In the genomic region with DNA sequence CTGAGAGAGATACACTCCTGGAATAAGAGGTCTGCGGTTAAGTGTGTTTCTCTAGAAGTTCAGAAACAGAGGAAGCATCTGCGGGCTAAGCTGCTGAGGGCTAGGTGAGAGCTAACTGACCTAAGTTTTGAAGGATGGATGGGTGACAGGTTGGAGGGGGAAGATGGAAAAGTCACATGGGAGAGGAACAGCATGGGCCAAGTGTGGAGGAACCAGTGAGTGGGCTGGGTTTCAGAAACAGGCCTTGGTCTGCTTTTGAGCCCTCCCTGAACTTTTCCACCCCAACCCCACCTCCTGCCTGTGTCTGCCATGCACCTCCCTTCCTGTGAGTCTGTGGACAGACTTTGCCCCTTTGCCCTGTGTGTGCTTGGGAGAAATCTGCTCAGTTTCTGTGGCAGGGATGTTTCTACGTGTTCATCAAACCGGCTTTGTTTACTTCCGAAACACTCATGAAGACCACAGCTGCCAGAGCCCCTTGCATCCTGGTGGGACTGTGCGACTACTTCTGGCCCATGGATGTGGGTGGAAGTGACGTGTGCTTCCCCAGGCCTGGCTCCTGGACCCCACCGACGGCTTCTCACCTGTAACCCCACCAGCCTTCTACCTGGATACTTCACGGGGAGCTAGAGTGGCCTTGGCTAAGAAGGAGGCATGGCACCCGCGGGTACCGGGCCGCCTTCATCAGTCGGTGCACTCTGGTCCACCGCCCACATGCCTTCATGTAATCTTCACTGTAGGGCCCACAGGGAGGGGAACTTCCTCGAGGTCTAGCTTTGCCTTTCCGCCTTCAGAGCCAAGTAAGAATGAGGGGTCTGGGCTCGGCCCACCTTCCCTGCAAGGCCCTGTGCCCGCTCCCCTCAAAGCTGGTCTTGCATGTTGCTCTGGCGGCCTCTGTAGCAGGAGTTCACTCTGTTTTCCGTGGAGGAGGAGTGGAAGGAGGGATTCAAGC, we compare ENCODE assay signal across 10 cellular contexts. TPM values are rescaled to one million over a fixed set of nuclear protein-coding genes. Genes with fewer than 3 reads are reported as not detected.
DNase-seq lines count a peak whose midpoint lies in the region; ATAC-seq and TF ChIP-seq lines count a peak whose summit lies in the region.
"Had no signal": no experiment of that assay in that cellular context is flagged by ENCODE, and none has a peak within 500 bp of the region (broad histone marks: within the 10 kb centered on the region; RNA-seq: fewer than 3 reads in every experiment).

No MANE protein-coding gene starts in this region.

- no peaks in the 10 kb centered on the region for H3K36me3 ChIP-seq in KOPT-K1 (ENCODE audit: insufficient read depth, low read length)
- no peaks in the 10 kb centered on the region for H3K36me3 ChIP-seq in mucosa of stomach (ENCODE audit: control insufficient read depth, insufficient read depth, low read length)

- no peaks in the 10 kb centered on the region for H3K27me3 ChIP-seq in mucosa of stomach (ENCODE audit: control insufficient read depth, insufficient read depth, low read length)

- peak overlapping the region; percentile 78 for H3K4me3 Mint-ChIP-seq in activated naive CD8-positive, alpha-beta T cell treated with anti-CD3 and anti-CD28 coated beads, Interleukin-2, amount 10 ng/mL, durations not matched to agents 7 days and 5 days
- H3K4me3 Mint-ChIP-seq in glutamatergic neuron (ENCODE audit: unreplicated experiment) = no peak overlapping the region

- peak overlapping the region; percentile 61 for H3K9ac ChIP-seq in mucosa of stomach (ENCODE audit: low read length)

- H3K9me3 ChIP-seq in KOPT-K1 (ENCODE audit: insufficient read depth, low read length, poor library complexity, severe bottlenecking) (no peaks in the 10 kb centered on the region), mucosa of stomach (ENCODE audit: control insufficient read depth, low read length) (no peaks in the 10 kb centered on the region)

- H3K9me3 Mint-ChIP-seq in activated naive CD8-positive, alpha-beta T cell treated with anti-CD3 and anti-CD28 coated beads, Interleukin-2, amount 10 ng/mL, durations not matched to agents 7 days and 5 days = no peaks in the 10 kb centered on the region
- peaks cover 6% of the 10 kb centered on the region for H3K9me3 Mint-ChIP-seq in glutamatergic neuron (ENCODE audit: unreplicated experiment)

- peaks cover 57% of the 10 kb centered on the region for H3K4me1 Mint-ChIP-seq in activated naive CD8-positive, alpha-beta T cell treated with anti-CD3 and anti-CD28 coated beads, Interleukin-2, amount 10 ng/mL, durations not matched to agents 7 days and 5 days
- H3K4me1 Mint-ChIP-seq in glutamatergic neuron (ENCODE audit: low read depth, unreplicated experiment) = peaks cover 2% of the 10 kb centered on the region

- no peaks in the 10 kb centered on the region for H3K36me3 Mint-ChIP-seq in activated naive CD8-positive, alpha-beta T cell treated with anti-CD3 and anti-CD28 coated beads, Interleukin-2, amount 10 ng/mL, durations not matched to agents 7 days and 5 days
- peaks cover 9% of the 10 kb centered on the region for H3K36me3 Mint-ChIP-seq in glutamatergic neuron (ENCODE audit: unreplicated experiment)

- peak overlapping the region; percentile 91 for H3K27ac Mint-ChIP-seq in activated naive CD8-positive, alpha-beta T cell treated with anti-CD3 and anti-CD28 coated beads, Interleukin-2, amount 10 ng/mL, durations not matched to agents 7 days and 5 days
- H3K27ac Mint-ChIP-seq in glutamatergic neuron (ENCODE audit: unreplicated experiment) = no peak overlapping the region

- peak; percentile 46 for DNase-seq in Ammon's horn (ENCODE audit: low spot score)
- DNase-seq in activated naive CD8-positive, alpha-beta T cell treated with anti-CD3 and anti-CD28 coated beads, Interleukin-2, amount 10 ng/mL, durations not matched to agents 7 days and 5 days = peak; percentile 55
- no peak for DNase-seq in H4 (ENCODE audit: low spot score)
- DNase-seq in dermis blood vessel endothelial cell = no peak
- no peak for DNase-seq in glutamatergic neuron
- DNase-seq: DMS79, foreskin fibroblast had no signal

- H3K27ac ChIP-seq in KOPT-K1 (ENCODE audit: low read depth, low read length, poor library complexity, severe bottlenecking) = peak overlapping the region; percentile 53

- no peak for TF ChIP-seq CTCF in glutamatergic neuron (IDR thresholded peaks at IDR 0.05; ENCODE audit: partially characterized antibody, unreplicated experiment)

- POLR2A ChIA-PET in activated naive CD8-positive, alpha-beta T cell treated with anti-CD3 and anti-CD28 coated beads, Interleukin-2, amount 10 ng/mL, durations not matched to agents 7 days and 5 days (lab: Charles Lee) = interaction anchor here (0.6 to 6.4 kb wide), 6 partner anchors 7 to 725 kb away, joined by 3 to 107 read pairs (median 4); no protein-coding TSS in a partner anchor

- H3K4me3 ChIP-seq in mucosa of stomach (ENCODE audit: low read length) = no peak overlapping the region

- H3K4me1 ChIP-seq in mucosa of stomach (ENCODE audit: control insufficient read depth, insufficient read depth, low read length) = peaks cover 34% of the 10 kb centered on the region

- ATAC-seq in activated naive CD8-positive, alpha-beta T cell treated with anti-CD3 and anti-CD28 coated beads, Interleukin-2, amount 10 ng/mL, durations not matched to agents 7 days and 5 days (ENCODE audit: low read depth) = no peak
- ATAC-seq in GM18517 (IDR thresholded peaks at IDR 0.05; ENCODE audit: unreplicated experiment) = no peak

- H3K27me3 Mint-ChIP-seq in activated naive CD8-positive, alpha-beta T cell treated with anti-CD3 and anti-CD28 coated beads, Interleukin-2, amount 10 ng/mL, durations not matched to agents 7 days and 5 days = no peaks in the 10 kb centered on the region
- peaks cover 11% of the 10 kb centered on the region for H3K27me3 Mint-ChIP-seq in glutamatergic neuron (ENCODE audit: unreplicated experiment)

RNA-seq across cellular contexts. Expression of a gene that starts 1.4 kb away (rescaled TPM):
- 10 to 100 TPM; 75.8 to 77.1 TPM for total RNA-seq in activated naive CD8-positive, alpha-beta T cell treated with anti-CD3 and anti-CD28 coated beads, Interleukin-2, amount 10 ng/mL, durations not matched to agents 7 days and 5 days
- total RNA-seq in H4 (2014; rRNA removed; shearing (Covaris generic)) = 40.4 and 50.8 TPM in 2 replicates
- total RNA-seq in dermis blood vessel endothelial cell (72.2 and 72.4 TPM in 2 replicates), glutamatergic neuron (ENCODE audit: unreplicated experiment) (13.1 TPM)

Comparison
In these comparisons a context has a peak if more than half of its experiments do, and no peak if none do; other contexts are left out.
1. DNase-seq: peak in Ammon's horn (single experiment) and activated naive CD8-positive, alpha-beta T cell treated with anti-CD3 and anti-CD28 coated beads, Interleukin-2, amount 10 ng/mL, durations not matched to agents 7 days and 5 days (single experiment); none in H4 (single experiment), dermis blood vessel endothelial cell (single experiment) and glutamatergic neuron (single experiment).